1 cellular context compared by ENCODE assay signal in the genomic region with DNA sequence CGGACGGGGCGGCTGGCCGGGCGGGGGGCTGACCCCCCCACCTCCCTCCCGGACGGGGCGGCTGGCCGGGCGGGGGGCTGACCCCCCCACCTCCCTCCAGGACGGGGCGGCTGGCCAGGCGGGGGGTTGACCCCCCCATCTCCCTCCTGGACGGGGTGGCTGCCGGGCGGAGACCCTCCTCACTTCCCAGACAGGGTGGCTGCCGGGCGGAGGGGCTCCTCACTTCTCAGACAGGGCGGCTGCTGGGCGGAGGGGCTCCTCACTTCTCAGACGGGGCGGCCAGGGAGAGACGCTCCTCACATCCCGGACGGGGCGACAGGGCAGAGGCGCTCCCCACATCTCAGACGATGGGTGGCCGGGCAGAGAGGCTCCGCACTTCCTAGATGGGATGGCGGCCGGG. TPM values are rescaled to one million over a fixed set of nuclear protein-coding genes. Genes with fewer than 3 reads are reported as not detected.
"Had no signal": no experiment of that assay in that cellular context is flagged by ENCODE, and none has a peak within 500 bp of the region (broad histone marks: within the 10 kb centered on the region; RNA-seq: fewer than 3 reads in every experiment).

No MANE protein-coding gene starts in this region.

RNA-seq across cellular contexts. Expression of a gene that starts 8.7 kb away (rescaled TPM):
- polyA plus RNA-seq: smooth muscle cell had no signal
